ENCODE assay signal across 28 cellular contexts in the genomic region with DNA sequence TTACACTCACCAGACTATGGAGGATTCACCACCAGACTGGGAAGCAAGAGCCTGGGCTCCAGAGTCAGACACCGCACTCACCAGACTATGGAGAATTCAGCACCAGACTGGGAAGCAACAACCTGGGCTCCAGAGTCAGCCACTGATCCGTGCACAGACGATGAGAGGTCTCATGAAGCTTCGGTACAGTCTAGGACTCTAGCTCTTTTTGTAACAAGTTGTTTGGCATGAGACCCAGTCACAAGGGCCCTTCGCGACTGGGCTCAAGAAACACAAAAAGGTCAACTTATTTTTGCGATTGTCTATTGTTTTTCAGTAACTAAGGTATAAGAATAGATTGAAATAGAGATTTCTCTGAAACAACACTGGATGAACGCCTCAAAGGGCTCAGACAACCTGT.
"Had no signal": no experiment of that assay in that cellular context is flagged by ENCODE, and none has a peak within 500 bp of the region (broad histone marks: within the 10 kb centered on the region; RNA-seq: fewer than 3 reads in every experiment).

No MANE protein-coding gene starts in this region.

- DNase-seq: activated CD4-positive, alpha-beta memory T cell treated with anti-CD3 and anti-CD28 coated beads for 36 hours; activated CD4-positive, alpha-beta T cell treated with anti-CD3 and anti-CD28 coated beads for 1 hour; activated CD4-positive, alpha-beta T cell treated with anti-CD3 and anti-CD28 coated beads for 36 hours; activated CD4-positive, alpha-beta T cell treated with anti-CD3 and anti-CD28 coated beads, Interleukin-2, amount 10 ng/mL, durations not matched to agents 24 days and 14 days; activated CD4-positive, alpha-beta T cell treated with anti-CD3 and anti-CD28 coated beads, Interleukin-2, amount 50 U/mL, for 1 hour; activated CD4-positive, alpha-beta T cell treated with anti-CD3 and anti-CD28 coated beads, Interleukin-2, amount 50 U/mL, for 4 hours; activated CD4-positive, CD25-positive, alpha-beta regulatory T cell; activated CD8-positive, alpha-beta memory T cell treated with anti-CD3 and anti-CD28 coated beads, Interleukin-2, amount 50 U/mL, for 4 hours; activated CD8-positive, alpha-beta T cell treated with anti-CD3 and anti-CD28 coated beads for 36 hours; activated effector memory CD4-positive, alpha-beta T cell treated with anti-CD3 and anti-CD28 coated beads, Interleukin-2, amount 50 U/mL, for 16 hours; activated gamma-delta T cell treated with Interleukin-2 at 50 U/mL for 16 hours; activated naive CD4-positive, alpha-beta T cell; activated naive CD4-positive, alpha-beta T cell treated with anti-CD3 and anti-CD28 coated beads for 36 hours; activated naive CD4-positive, alpha-beta T cell treated with anti-CD3 and anti-CD28 coated beads, Interleukin-2, amount 50 U/mL, for 16 hours; activated naive CD8-positive, alpha-beta T cell treated with anti-CD3 and anti-CD28 coated beads for 36 hours; activated T-cell treated with anti-CD3 and anti-CD28 coated beads for 4 hours; activated T-cell treated with anti-CD3 and anti-CD28 coated beads, Interleukin-2, amount 50 U/mL, for 1 hour; activated T-cell treated with anti-CD3 and anti-CD28 coated beads, Interleukin-2, amount 50 U/mL, for 4 hours; activated T-cell treated with anti-CD3 and anti-CD28 coated beads, Interleukin-2, amount 50 U/mL, for 72 hours; adrenal gland; amniotic stem cell; aorta; body of pancreas; brain microvascular endothelial cell; central memory CD4-positive, alpha-beta T cell; T-cell; T-helper 17 cell; WERI-Rb-1 had no signal
